In the genomic region with DNA sequence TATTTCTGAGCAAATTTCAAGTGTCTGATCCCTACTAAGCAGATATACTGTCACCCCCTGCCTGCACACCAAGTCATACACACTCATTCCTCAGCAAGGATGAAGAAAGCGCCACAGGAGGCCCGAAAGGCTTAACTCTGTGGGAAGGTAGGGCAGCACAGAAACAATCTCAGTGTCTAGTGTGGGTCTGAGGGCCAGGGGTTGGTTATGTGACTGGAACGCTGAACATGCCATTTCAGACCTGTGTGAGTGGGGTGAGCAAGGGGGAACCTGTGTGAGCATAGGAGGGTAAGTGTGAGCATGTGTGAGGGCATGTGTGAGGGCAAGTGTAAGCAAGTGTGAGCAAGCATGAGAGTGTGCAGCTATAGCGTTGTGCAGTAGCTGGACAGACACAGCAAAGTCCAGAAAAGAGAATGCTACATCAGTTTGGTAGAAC, we compare ENCODE assay signal across 1 cellular context.
TF ChIP-seq lines count a peak whose summit lies in the region.

No MANE protein-coding gene starts in this region.

TF ChIP-seq in K562, 482 proteins besides CTCF, POLR2A, EP300 and RAD21:
- TF ChIP-seq, protein P1, sequence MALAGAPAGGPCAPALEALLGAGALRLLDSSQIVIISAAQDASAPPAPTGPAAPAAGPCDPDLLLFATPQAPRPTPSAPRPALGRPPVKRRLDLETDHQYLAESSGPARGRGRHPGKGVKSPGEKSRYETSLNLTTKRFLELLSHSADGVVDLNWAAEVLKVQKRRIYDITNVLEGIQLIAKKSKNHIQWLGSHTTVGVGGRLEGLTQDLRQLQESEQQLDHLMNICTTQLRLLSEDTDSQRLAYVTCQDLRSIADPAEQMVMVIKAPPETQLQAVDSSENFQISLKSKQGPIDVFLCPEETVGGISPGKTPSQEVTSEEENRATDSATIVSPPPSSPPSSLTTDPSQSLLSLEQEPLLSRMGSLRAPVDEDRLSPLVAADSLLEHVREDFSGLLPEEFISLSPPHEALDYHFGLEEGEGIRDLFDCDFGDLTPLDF (CRISPR knock-in tag; IDR thresholded peaks at IDR 0.05) = no peak
- TF ChIP-seq XRCC4 (IDR thresholded peaks at IDR 0.05; ENCODE audit: extremely low read depth, insufficient read depth, insufficient read length) = no peak
- no peak for TF ChIP-seq RBM22 (IDR thresholded peaks at IDR 0.05; ENCODE audit: low read depth, low read length, poor library complexity, severe bottlenecking)
- TF ChIP-seq RBM39 (optimal IDR thresholded peaks at IDR 0.05; ENCODE audit: low read depth, low read length) = no peak
- TF ChIP-seq EGR1 (conservative IDR thresholded peaks at IDR 0.05) = no peak
- no peak for TF ChIP-seq RBM14 (IDR thresholded peaks at IDR 0.05; ENCODE audit: borderline replicate concordance, insufficient read depth, low read depth, low read length)
- TF ChIP-seq ZNF124 (CRISPR knock-in tag; IDR thresholded peaks at IDR 0.05) = no peak
- TF ChIP-seq SAFB2 (IDR thresholded peaks at IDR 0.05; ENCODE audit: borderline replicate concordance, low read depth, low read length, severe bottlenecking) = no peak
- no peak for TF ChIP-seq NBN (IDR thresholded peaks at IDR 0.05; ENCODE audit: low read depth)
